1 cellular context compared by ENCODE assay signal in the genomic region with DNA sequence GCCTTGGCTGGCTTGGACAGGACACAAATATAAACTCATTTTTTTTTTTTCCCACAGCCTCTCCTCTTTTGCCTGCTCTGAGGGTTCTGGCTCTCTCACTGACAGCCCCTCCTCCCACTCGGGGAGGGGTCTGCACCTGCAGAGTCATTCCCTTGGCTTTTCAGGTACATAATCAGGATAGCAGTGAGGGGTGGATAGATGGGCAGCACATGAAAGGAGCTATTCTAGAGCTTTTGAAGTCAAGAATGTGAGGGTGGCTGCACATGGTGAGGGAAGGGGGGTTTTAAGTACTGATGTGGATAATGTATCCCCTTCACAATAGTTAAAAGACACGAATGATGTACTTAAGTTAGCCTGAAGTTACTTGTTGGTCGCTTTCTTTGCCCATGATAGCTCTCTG.
TF ChIP-seq lines count a peak whose summit lies in the region.

No MANE protein-coding gene starts in this region.

TF ChIP-seq in H1, 55 proteins besides CTCF, POLR2A, EP300 and RAD21 (continued from another document):
- TF ChIP-seq, protein P1, sequence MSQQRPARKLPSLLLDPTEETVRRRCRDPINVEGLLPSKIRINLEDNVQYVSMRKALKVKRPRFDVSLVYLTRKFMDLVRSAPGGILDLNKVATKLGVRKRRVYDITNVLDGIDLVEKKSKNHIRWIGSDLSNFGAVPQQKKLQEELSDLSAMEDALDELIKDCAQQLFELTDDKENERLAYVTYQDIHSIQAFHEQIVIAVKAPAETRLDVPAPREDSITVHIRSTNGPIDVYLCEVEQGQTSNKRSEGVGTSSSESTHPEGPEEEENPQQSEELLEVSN (IDR thresholded peaks at IDR 0.05): no peak
- TF ChIP-seq GABPA (IDR thresholded peaks at IDR 0.05; ENCODE audit: borderline replicate concordance, insufficient read depth, low read length) (no peak), SUZ12 (IDR thresholded peaks at IDR 0.05; ENCODE audit: low read length) (no peak), TEAD4 (IDR thresholded peaks at IDR 0.05; ENCODE audit: low read depth, low read length) (peak; percentile 52; the same call in 1 of the 2 replicates), RBBP5 (IDR thresholded peaks at IDR 0.05; ENCODE audit: borderline replicate concordance, low read depth, low read length) (no peak), SP2 (IDR thresholded peaks at IDR 0.05; ENCODE audit: low read length) (no peak), TCF12 (IDR thresholded peaks at IDR 0.05; ENCODE audit: low read depth, low read length) (peak; percentile 73; the same call in 1 of the 2 replicates), RXRA (IDR thresholded peaks at IDR 0.05; ENCODE audit: insufficient read depth, low read depth, low read length) (no peak), ZNF274 (IDR thresholded peaks at IDR 0.05; ENCODE audit: borderline replicate concordance, extremely low read depth, low read length) (no peak), CBX5 (IDR thresholded peaks at IDR 0.05; ENCODE audit: low read depth, low read length) (no peak), CHD7 (IDR thresholded peaks at IDR 0.05; ENCODE audit: insufficient replicate concordance, low read length) (no peak), USF2 (IDR thresholded peaks at IDR 0.05; ENCODE audit: low read length) (no peak), GTF2F1 (IDR thresholded peaks at IDR 0.05; ENCODE audit: borderline replicate concordance, low read depth, low read length) (no peak), KDM5A (IDR thresholded peaks at IDR 0.05; ENCODE audit: low read length) (no peak), NANOG (IDR thresholded peaks at IDR 0.05; ENCODE audit: insufficient read depth, low read depth, low read length, poor library complexity, severe bottlenecking) (peak; percentile 86), SIN3A (conservative IDR thresholded peaks at IDR 0.05 in 1 of 2, IDR thresholded peaks at IDR 0.05 in 1 of 2; ENCODE audit: low read depth in 1 of 2, low read length in 2 of 2) (no peak), CBX8 (IDR thresholded peaks at IDR 0.05; ENCODE audit: borderline replicate concordance, low read depth, low read length) (no peak), POLR2AphosphoS5 (IDR thresholded peaks at IDR 0.05; ENCODE audit: low read depth, low read length) (no peak), ASH2L (IDR thresholded peaks at IDR 0.05; ENCODE audit: low read length) (peak; percentile 38), BACH1 (IDR thresholded peaks at IDR 0.05; ENCODE audit: low read length) (no peak), TAF1 (IDR thresholded peaks at IDR 0.05; ENCODE audit: low read depth, low read length) (no peak), KDM1A (IDR thresholded peaks at IDR 0.05; ENCODE audit: borderline replicate concordance, low read length) (no peak), HDAC2 (IDR thresholded peaks at IDR 0.05; ENCODE audit: borderline replicate concordance in 1 of 2, low read depth in 2 of 2, low read length in 2 of 2) (peak in 1 of 2 experiments; percentile 73; a peak in 1 of 4 replicates), TAF7 (optimal IDR thresholded peaks at IDR 0.05; ENCODE audit: borderline replicate concordance, low read depth, low read length) (no peak), BCL11A (IDR thresholded peaks at IDR 0.05; ENCODE audit: low read depth in 2 of 2, low read length in 2 of 2) (no peak)
- TF ChIP-seq, protein P2, sequence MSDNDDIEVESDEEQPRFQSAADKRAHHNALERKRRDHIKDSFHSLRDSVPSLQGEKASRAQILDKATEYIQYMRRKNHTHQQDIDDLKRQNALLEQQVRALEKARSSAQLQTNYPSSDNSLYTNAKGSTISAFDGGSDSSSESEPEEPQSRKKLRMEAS (IDR thresholded peaks at IDR 0.05): peak; percentile 33; the same call in 1 of the 2 replicates
- TF ChIP-seq, protein P3, sequence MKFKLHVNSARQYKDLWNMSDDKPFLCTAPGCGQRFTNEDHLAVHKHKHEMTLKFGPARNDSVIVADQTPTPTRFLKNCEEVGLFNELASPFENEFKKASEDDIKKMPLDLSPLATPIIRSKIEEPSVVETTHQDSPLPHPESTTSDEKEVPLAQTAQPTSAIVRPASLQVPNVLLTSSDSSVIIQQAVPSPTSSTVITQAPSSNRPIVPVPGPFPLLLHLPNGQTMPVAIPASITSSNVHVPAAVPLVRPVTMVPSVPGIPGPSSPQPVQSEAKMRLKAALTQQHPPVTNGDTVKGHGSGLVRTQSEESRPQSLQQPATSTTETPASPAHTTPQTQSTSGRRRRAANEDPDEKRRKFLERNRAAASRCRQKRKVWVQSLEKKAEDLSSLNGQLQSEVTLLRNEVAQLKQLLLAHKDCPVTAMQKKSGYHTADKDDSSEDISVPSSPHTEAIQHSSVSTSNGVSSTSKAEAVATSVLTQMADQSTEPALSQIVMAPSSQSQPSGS (IDR thresholded peaks at IDR 0.05; ENCODE audit: low read length): no peak
TF ChIP-seq in H1: peak in this region for 7.
